Comparison of ENCODE assay signal across 20 cellular contexts in the genomic region with DNA sequence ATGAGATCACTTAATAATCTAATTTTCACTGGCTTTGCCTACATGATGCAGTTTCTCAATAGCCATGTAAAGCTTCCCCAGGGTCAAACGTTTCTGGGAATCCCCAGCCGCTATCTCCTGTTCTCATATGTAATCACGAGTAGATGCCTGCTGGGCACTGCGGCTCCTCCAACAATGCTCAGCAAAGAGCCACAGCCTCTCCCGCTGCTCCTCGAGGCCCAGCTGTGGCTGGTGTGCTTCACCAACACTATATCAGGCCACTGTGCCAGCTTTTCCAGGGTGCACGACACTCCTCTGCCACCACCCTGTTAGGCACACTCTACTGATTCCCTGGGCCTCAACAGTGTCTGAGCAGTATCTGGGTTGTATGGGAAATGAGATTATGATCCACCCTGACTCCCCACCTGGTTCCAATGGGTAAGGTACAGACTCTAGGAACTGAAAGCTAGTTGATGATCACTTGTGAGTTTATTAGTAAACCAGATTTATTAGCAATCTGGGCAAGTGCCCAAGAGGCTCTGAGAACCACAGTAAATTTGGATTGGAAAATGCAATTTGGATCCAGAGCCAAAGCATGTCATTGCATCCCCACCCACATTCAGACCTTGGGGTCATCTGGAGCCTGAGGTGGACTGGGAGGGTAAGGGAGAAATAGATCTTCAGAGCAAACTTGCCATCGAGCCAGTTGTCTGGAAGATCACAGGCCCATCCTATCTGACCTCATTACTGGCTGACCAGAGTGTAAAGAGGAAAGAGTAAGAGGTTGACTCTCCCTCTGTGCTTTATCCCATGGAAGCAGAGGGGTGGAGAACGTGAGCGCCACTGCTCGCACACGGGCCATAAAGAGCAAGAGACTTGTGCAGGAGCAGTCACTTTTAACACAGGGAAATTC.
DNase-seq lines count a peak whose midpoint lies in the region; ATAC-seq and TF ChIP-seq lines count a peak whose summit lies in the region.
"Had no signal": no experiment of that assay in that cellular context is flagged by ENCODE, and none has a peak within 500 bp of the region (broad histone marks: within the 10 kb centered on the region; RNA-seq: fewer than 3 reads in every experiment).

No MANE protein-coding gene starts in this region.

- no peak overlapping the region for H3K4me3 ChIP-seq in A673 (ENCODE audit: low read depth, low read length, poor library complexity, severe bottlenecking)
- H3K4me3 ChIP-seq in fibroblast of the aortic adventitia (ENCODE audit: low read depth, low read length) = no peak overlapping the region
- H3K4me3 ChIP-seq in PC-3 (ENCODE audit: low read length) = no peak overlapping the region
- H3K4me3 ChIP-seq: transverse colon had no signal

- no peaks in the 10 kb centered on the region for H4K20me1 ChIP-seq in PC-3 (ENCODE audit: low read length)

- H2AFZ ChIP-seq in PC-3 (ENCODE audit: low read length) = no peak overlapping the region

- CTCF ChIA-PET in A673 (lab: Charles Lee) = no interaction called here
- CTCF ChIA-PET in PC-3 (lab: Charles Lee) = no interaction called here

- peak overlapping the region; percentile 79 for H3K27ac Mint-ChIP-seq in nephron progenitor cell
- H3K27ac Mint-ChIP-seq: activated naive CD4-positive, alpha-beta T cell treated with anti-CD3 and anti-CD28 coated beads, Interleukin-2, amount 50 U/mL, for 72 hours; HFFc6 had no signal

- H3K27ac ChIP-seq in A673 (ENCODE audit: low read depth, low read length, poor library complexity, severe bottlenecking) = no peak overlapping the region
- H3K27ac ChIP-seq in PC-3 (ENCODE audit: low read length) = no peak overlapping the region
- H3K27ac ChIP-seq: transverse colon had no signal

- H3K9me3 Mint-ChIP-seq in nephron progenitor cell = peaks cover 2% of the 10 kb centered on the region
- H3K9me3 Mint-ChIP-seq: central memory CD8-positive, alpha-beta T cell had no signal

- H3K27me3 ChIP-seq in A673 (replicated peaks; ENCODE audit: insufficient read depth, low read depth, low read length, poor library complexity) = no peaks in the 10 kb centered on the region
- H3K27me3 ChIP-seq in PC-3 (ENCODE audit: low read length) = peaks cover 3% of the 10 kb centered on the region; the same call in 1 of the 2 replicates
- H3K27me3 ChIP-seq: transverse colon had no signal

- BruUV-seq in A673 (replicated peaks; lab: Mats Ljungman, UMichigan) (no TSS peak), PC-3 (replicated peaks; lab: Mats Ljungman, UMichigan) (no TSS peak)

- no peaks in the 10 kb centered on the region for H3K79me2 ChIP-seq in PC-3 (ENCODE audit: low read length)

- H3K4me1 Mint-ChIP-seq in nephron progenitor cell = peaks cover 13% of the 10 kb centered on the region
- H3K4me1 Mint-ChIP-seq: central memory CD8-positive, alpha-beta T cell had no signal

- H3K36me3 Mint-ChIP-seq in nephron progenitor cell (ENCODE audit: low read depth) = no peaks in the 10 kb centered on the region
- H3K36me3 Mint-ChIP-seq: IgD-negative memory B cell had no signal

- intact Hi-C loops in A673 (cut with micrococcal nuclease; ENCODE audit: unreplicated experiment) = no loop called here
- intact Hi-C loops in PC-3 (cut with micrococcal nuclease) = no loop called here

- no peak overlapping the region for H3K4me2 ChIP-seq in PC-3 (ENCODE audit: low read length)

- H3K27me3 Mint-ChIP-seq in nephron progenitor cell (ENCODE audit: low read depth, poor library complexity) = no peaks in the 10 kb centered on the region
- H3K27me3 Mint-ChIP-seq: central memory CD8-positive, alpha-beta T cell; IgD-negative memory B cell had no signal

- DNase-seq in A673 (ENCODE audit: low spot score) (peak; percentile 2), NCI-H2227 treated with DMSO at 0.1 percent for 48 hours (lab: John Stamatoyannopoulos, UW) (peak; percentile 9), fibroblast of the aortic adventitia (ENCODE audit: low read depth) (peak; percentile 9), nephron progenitor cell (no peak), EL (no peak), PC-3 (no peak)
- no peak for DNase-seq in activated CD4-positive, alpha-beta T cell treated with anti-CD3 and anti-CD28 coated beads, Interleukin-2, amount 50 U/mL, for 4 hours
- DNase-seq: activated CD4-positive, alpha-beta T cell treated with anti-CD3 and anti-CD28 coated beads for 4 hours; GF-D8; HFFc6; islet precursor cell; NCI-H1105; NCI-H524; RPMI8226; T-helper 1 cell; transverse colon had no signal

- no peak overlapping the region for H3K9ac ChIP-seq in PC-3 (ENCODE audit: low read length)

- no peak overlapping the region for H3K4me3 Mint-ChIP-seq in nephron progenitor cell
- H3K4me3 Mint-ChIP-seq: central memory CD8-positive, alpha-beta T cell; HFFc6; IgD-negative memory B cell had no signal

- H3K9me2 ChIP-seq in PC-3 (replicated peaks; ENCODE audit: low read length) = no peaks in the 10 kb centered on the region

- H3K9me3 ChIP-seq in A673 (ENCODE audit: low read depth, low read length, poor library complexity, severe bottlenecking) = no peaks in the 10 kb centered on the region
- H3K9me3 ChIP-seq in PC-3 (ENCODE audit: low read length) = no peaks in the 10 kb centered on the region
- H3K9me3 ChIP-seq: transverse colon had no signal

- H3F3A ChIP-seq in PC-3 (ENCODE audit: low read length, unreplicated experiment) = no peaks in the 10 kb centered on the region

- H3K36me3 ChIP-seq in A673 (ENCODE audit: insufficient read depth, low read length, poor library complexity, severe bottlenecking) = no peaks in the 10 kb centered on the region
- H3K36me3 ChIP-seq in PC-3 (ENCODE audit: low read depth, low read length) = no peaks in the 10 kb centered on the region
- H3K36me3 ChIP-seq: transverse colon had no signal

- TF ChIP-seq CTCF in A673 (conservative IDR thresholded peaks at IDR 0.05; ENCODE audit: low read depth, low read length) (no peak), fibroblast of the aortic adventitia (IDR thresholded peaks at IDR 0.05; ENCODE audit: insufficient read depth, low read length) (no peak), nephron progenitor cell (IDR thresholded peaks at IDR 0.05) (no peak), PC-3 (conservative IDR thresholded peaks at IDR 0.05; ENCODE audit: low read depth, low read length) (no peak)

- no peak for ATAC-seq in PC-3
- no peak for ATAC-seq in HG03378 (IDR thresholded peaks at IDR 0.05; ENCODE audit: unreplicated experiment)
- ATAC-seq: activated naive CD4-positive, alpha-beta T cell treated with anti-CD3 and anti-CD28 coated beads, Interleukin-2, amount 50 U/mL, for 72 hours had no signal

- no peaks in the 10 kb centered on the region for H3K4me1 ChIP-seq in A673 (ENCODE audit: insufficient read depth, low read length, poor library complexity, severe bottlenecking)
- H3K4me1 ChIP-seq in PC-3 (ENCODE audit: insufficient read depth, low read length) = no peaks in the 10 kb centered on the region

- POLR2A ChIA-PET in A673 (lab: Charles Lee; ENCODE audit: low non-redundant PET) (no interaction called here), PC-3 (lab: Charles Lee; ENCODE audit: unreplicated experiment) (no interaction called here)

Comparison
In these comparisons a context has a peak if more than half of its experiments do, and no peak if none do; other contexts are left out.
1. DNase-seq: peak in A673 (single experiment), NCI-H2227 treated with DMSO at 0.1 percent for 48 hours (single experiment) and fibroblast of the aortic adventitia (single experiment); none in nephron progenitor cell (single experiment), EL (single experiment), PC-3 (single experiment) and activated CD4-positive, alpha-beta T cell treated with anti-CD3 and anti-CD28 coated beads, Interleukin-2, amount 50 U/mL, for 4 hours (0 of 2).